22 cellular contexts compared by ENCODE assay signal in the genomic region with DNA sequence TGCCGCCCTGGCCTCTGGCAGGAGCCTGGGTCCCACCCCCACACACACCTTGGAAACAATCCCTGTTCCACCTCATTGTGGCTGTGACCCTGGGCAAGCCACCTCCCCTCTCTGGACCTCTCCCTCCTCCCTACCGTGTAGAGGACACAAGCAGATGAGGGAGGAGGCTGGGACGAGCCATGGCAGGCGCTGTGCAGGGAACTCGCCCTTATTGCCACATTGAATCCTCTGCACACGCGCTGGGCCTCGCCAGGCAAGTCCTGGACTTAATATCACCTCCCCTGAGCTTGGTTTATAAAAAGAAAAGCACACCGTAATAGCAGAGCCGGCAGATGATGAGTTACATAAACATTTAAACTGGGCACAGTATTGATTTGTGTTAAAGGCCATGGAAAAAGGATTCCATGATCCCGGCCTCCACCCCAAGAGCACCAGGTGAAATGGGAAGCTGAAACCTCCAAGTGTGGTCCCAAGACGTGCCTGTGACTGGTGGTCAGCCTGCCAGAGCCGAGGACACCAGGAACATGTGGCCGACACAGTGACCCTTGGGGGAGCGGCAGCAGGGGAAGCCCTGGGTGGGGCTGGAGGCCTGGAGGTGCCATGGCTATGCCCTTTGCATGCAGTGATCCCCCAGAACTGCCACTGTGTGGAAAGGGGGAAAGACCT.
A peak's percentile ranks its signal among the peaks of the same experiment; 100 is the strongest.
DNase-seq lines count a peak whose midpoint lies in the region; ATAC-seq, FAIRE-seq and TF ChIP-seq lines count a peak whose summit lies in the region.
"Had no signal": no experiment of that assay in that cellular context is flagged by ENCODE, and none has a peak within 500 bp of the region (broad histone marks: within the 10 kb centered on the region; RNA-seq: fewer than 3 reads in every experiment).

No MANE protein-coding gene starts in this region.

- peaks cover 6% of the 10 kb centered on the region for H3K27me3 ChIP-seq in bronchial epithelial cell (ENCODE audit: control insufficient read depth, insufficient read depth, low read length)
- H3K27me3 ChIP-seq: BE2C had no signal

- H3K36me3 ChIP-seq in bronchial epithelial cell (ENCODE audit: control insufficient read depth, insufficient read depth, low read length) (no peaks in the 10 kb centered on the region), kidney (ENCODE audit: control insufficient read depth in 1 of 2, insufficient read depth in 2 of 2, low read length in 2 of 2) (no peaks in the 10 kb centered on the region)
- H3K36me3 ChIP-seq: BE2C, tibial nerve had no signal

- no peak overlapping the region for H3K27ac ChIP-seq in kidney (ENCODE audit: low read depth in 2 of 2, low read length in 2 of 2)
- H3K27ac ChIP-seq: tibial nerve had no signal

- DNase-seq in COR-L47 (lab: John Stamatoyannopoulos, UW) (peak; percentile 21), NCI-H146 (lab: John Stamatoyannopoulos, UW) (peak; percentile 63), bronchial epithelial cell (ENCODE audit: low read depth) (peak; percentile 33), kidney (peak; percentile 39), omental fat pad (ENCODE audit: low spot score) (no peak), 8988T (no peak), NCI-H748 treated with DMSO at 0.1 percent for 48 hours (lab: John Stamatoyannopoulos, UW) (no peak)
- DNase-seq: activated CD4-positive, alpha-beta memory T cell treated with anti-CD3 and anti-CD28 coated beads for 36 hours; activated CD4-positive, CD25-positive, alpha-beta regulatory T cell treated with anti-CD3 and anti-CD28 coated beads, Interleukin-2, amount 50 U/mL, for 72 hours; activated naive CD4-positive, alpha-beta T cell treated with Interleukin-2 at 50 U/mL for 16 hours; BE2C; CD8-positive, alpha-beta T cell; DMS 273 treated with DMSO at 0.1 percent for 48 hours; EL; MV-4-11; NCI-H1694; stimulated activated CD4-positive, alpha-beta T cell treated with anti-CD3 and anti-CD28 coated beads, Interleukin-4, amount 100 ng/mL, for 4 hours; T-helper 17 cell had no signal

- H3K4me1 ChIP-seq in kidney (ENCODE audit: control insufficient read depth in 1 of 2, insufficient read depth in 1 of 2, low read depth in 1 of 2, low read length in 2 of 2), result no peaks in the 10 kb centered on the region
- H3K4me1 ChIP-seq: BE2C had no signal

- intact Hi-C loops in kidney (cut with DNase I), result no loop called here

- no peaks in the 10 kb centered on the region for H3K9me3 ChIP-seq in kidney (ENCODE audit: control insufficient read depth in 1 of 2, low read length in 2 of 2)
- H3K9me3 ChIP-seq: BE2C, tibial nerve had no signal

- no peak overlapping the region for H3K9ac ChIP-seq in kidney (ENCODE audit: low read length in 2 of 2)

- no peak for ATAC-seq in omental fat pad (ENCODE audit: low FRiP score)
- no peak for ATAC-seq in HG03135 (IDR thresholded peaks at IDR 0.05; ENCODE audit: unreplicated experiment)
- ATAC-seq: CD8-positive, alpha-beta T cell; T-helper 17 cell had no signal

- peak; percentile 36 for FAIRE-seq in bronchial epithelial cell (lab: Jason Lieb, UNC)
- FAIRE-seq in kidney (lab: Jason Lieb, UNC), result no peak
- FAIRE-seq: GM18507, H54 had no signal

- no peak overlapping the region for H3K4me3 ChIP-seq in bronchial epithelial cell (ENCODE audit: low read depth, low read length)
- H3K4me3 ChIP-seq in kidney (ENCODE audit: low read length in 2 of 2), result no peak overlapping the region
- H3K4me3 ChIP-seq: tibial nerve had no signal

- TF ChIP-seq CTCF in bronchial epithelial cell (IDR thresholded peaks at IDR 0.05; ENCODE audit: insufficient read depth, low read length, severe bottlenecking) (no peak), kidney (IDR thresholded peaks at IDR 0.05; ENCODE audit: borderline replicate concordance, extremely low read depth, insufficient read depth) (no peak), omental fat pad (IDR thresholded peaks at IDR 0.05) (no peak)

Comparison
In these comparisons a context has a peak if more than half of its experiments do, and no peak if none do; other contexts are left out.
1. DNase-seq: peak in COR-L47 (single experiment), NCI-H146 (single experiment), bronchial epithelial cell (single experiment) and kidney (single experiment); none in omental fat pad (single experiment), 8988T (single experiment) and NCI-H748 treated with DMSO at 0.1 percent for 48 hours (single experiment).